ENCODE assay signal across 1 cellular context in the genomic region with DNA sequence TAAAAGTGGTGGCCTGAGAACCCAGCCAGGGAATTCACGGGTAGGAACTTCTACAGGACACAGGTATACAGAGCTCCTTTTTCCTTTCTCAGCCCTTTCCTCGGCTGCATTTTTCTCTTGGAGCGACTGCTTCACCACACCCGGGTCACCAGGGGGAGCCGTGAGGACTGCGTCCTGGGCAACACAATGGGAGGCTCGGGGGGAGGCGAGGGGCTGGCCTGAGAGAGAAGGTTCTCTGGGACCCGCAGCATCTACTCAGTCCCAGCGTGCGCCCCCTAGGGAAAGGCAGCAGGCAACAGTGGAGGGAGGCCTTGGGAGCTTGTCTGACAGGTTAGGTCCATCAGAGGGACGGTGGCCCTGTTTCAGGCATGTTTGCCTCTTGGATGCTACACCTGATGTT.
TF ChIP-seq lines count a peak whose summit lies in the region.
"Not testable (repeated sequence)": the region's sequence is repeated elsewhere in the genome, so short reads cannot be mapped to it uniquely, and the experiment has no call there.

No MANE protein-coding gene starts in this region.

TF ChIP-seq in HepG2, 621 proteins besides CTCF, POLR2A, EP300 and RAD21:
- peak; percentile 29; the same call in 1 of the 2 replicates for TF ChIP-seq KDM2A (CRISPR knock-in tag; IDR thresholded peaks at IDR 0.05; ENCODE audit: borderline replicate concordance, low read depth)
- TF ChIP-seq HMGXB4 (CRISPR knock-in tag; IDR thresholded peaks at IDR 0.05; ENCODE audit: borderline replicate concordance in 1 of 2, low read depth in 1 of 2), result peak in 1 of 2 experiments; percentile 52; a peak in 1 of 4 replicates
- peak; percentile 31; the same call in 1 of the 2 replicates for TF ChIP-seq SMC3 (IDR thresholded peaks at IDR 0.05; ENCODE audit: low read length)
- TF ChIP-seq SOX13 (IDR thresholded peaks at IDR 0.05), result not testable (repeated sequence)
- peak in 1 of 2 experiments; percentile 30; a peak in 1 of 4 replicates for TF ChIP-seq SOX13 (CRISPR knock-in tag; conservative IDR thresholded peaks at IDR 0.05 in 1 of 2, IDR thresholded peaks at IDR 0.05 in 1 of 2)
- TF ChIP-seq STAG1 (CRISPR knock-in tag; IDR thresholded peaks at IDR 0.05), result peak; percentile 42
- TF ChIP-seq, protein P1, sequence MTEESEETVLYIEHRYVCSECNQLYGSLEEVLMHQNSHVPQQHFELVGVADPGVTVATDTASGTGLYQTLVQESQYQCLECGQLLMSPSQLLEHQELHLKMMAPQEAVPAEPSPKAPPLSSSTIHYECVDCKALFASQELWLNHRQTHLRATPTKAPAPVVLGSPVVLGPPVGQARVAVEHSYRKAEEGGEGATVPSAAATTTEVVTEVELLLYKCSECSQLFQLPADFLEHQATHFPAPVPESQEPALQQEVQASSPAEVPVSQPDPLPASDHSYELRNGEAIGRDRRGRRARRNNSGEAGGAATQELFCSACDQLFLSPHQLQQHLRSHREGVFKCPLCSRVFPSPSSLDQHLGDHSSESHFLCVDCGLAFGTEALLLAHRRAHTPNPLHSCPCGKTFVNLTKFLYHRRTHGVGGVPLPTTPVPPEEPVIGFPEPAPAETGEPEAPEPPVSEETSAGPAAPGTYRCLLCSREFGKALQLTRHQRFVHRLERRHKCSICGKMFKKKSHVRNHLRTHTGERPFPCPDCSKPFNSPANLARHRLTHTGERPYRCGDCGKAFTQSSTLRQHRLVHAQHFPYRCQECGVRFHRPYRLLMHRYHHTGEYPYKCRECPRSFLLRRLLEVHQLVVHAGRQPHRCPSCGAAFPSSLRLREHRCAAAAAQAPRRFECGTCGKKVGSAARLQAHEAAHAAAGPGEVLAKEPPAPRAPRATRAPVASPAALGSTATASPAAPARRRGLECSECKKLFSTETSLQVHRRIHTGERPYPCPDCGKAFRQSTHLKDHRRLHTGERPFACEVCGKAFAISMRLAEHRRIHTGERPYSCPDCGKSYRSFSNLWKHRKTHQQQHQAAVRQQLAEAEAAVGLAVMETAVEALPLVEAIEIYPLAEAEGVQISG (CRISPR knock-in tag; IDR thresholded peaks at IDR 0.05), result peak; percentile 82
- 0 out of 2 replicates have a peak, but pooled peaks have one; percentile 56 for TF ChIP-seq ZNF335 (CRISPR knock-in tag; IDR thresholded peaks at IDR 0.05)
- peak; percentile 39 for TF ChIP-seq SAP130 (CRISPR knock-in tag; IDR thresholded peaks at IDR 0.05; ENCODE audit: low read depth)
